ENCODE assay signal across 19 cellular contexts in genomic region chr11:9761441-9761945, GRCh38.
A peak's percentile ranks its signal among the peaks of the same experiment; 100 is the strongest.
DNase-seq lines count a peak whose midpoint lies in the region; ATAC-seq and TF ChIP-seq lines count a peak whose summit lies in the region.
"Had no signal": no experiment of that assay in that cellular context is flagged by ENCODE, and none has a peak within 500 bp of the region (broad histone marks: within the 10 kb centered on the region; RNA-seq: fewer than 3 reads in every experiment).

No MANE protein-coding gene starts in this region.

- H2AFZ ChIP-seq in mesenchymal stem cell (ENCODE audit: low read depth, low read length): no peak overlapping the region
- H2AFZ ChIP-seq in H9 (ENCODE audit: low read length): no peak overlapping the region
- H2AFZ ChIP-seq: PC-9 had no signal

- no peak overlapping the region for H3K27ac Mint-ChIP-seq in H9

- H3K4me3 ChIP-seq in Panc1 (ENCODE audit: low read depth in 2 of 2, low read length in 2 of 2) (no peak overlapping the region), astrocyte of the spinal cord (ENCODE audit: low read depth, low read length) (no peak overlapping the region), mesenchymal stem cell (ENCODE audit: insufficient read depth in 1 of 2, low read depth in 1 of 2, low read length in 2 of 2) (no peak overlapping the region), suprapubic skin (no peak overlapping the region)
- H3K4me3 ChIP-seq: HAP-1, PC-9 had no signal

- H3K4ac ChIP-seq in mesenchymal stem cell (ENCODE audit: low read depth in 1 of 2, low read length in 2 of 2) (peak overlapping the region; percentile 25 to 35), H9 (ENCODE audit: low read depth, low read length) (no peak overlapping the region)

- H4K5ac ChIP-seq in H9 (ENCODE audit: insufficient read length, low read depth, low read length): no peak overlapping the region

- H3K27me3 Mint-ChIP-seq in H9 (ENCODE audit: low read depth): no peaks in the 10 kb centered on the region
- H3K27me3 Mint-ChIP-seq: CD4-positive, CD25-positive, alpha-beta regulatory T cell had no signal

- no peak overlapping the region for H4K8ac ChIP-seq in mesenchymal stem cell (ENCODE audit: low read length)
- H4K8ac ChIP-seq in H9 (replicated peaks; ENCODE audit: insufficient read length, low read depth, low read length): no peak overlapping the region

- peak overlapping the region; percentile 90 for H2AK5ac ChIP-seq in mesenchymal stem cell (ENCODE audit: low read length, severe bottlenecking)
- no peak overlapping the region for H2AK5ac ChIP-seq in H9 (ENCODE audit: insufficient read length, low read length)

- H3K9ac ChIP-seq in mesenchymal stem cell (ENCODE audit: low read length) (no peak overlapping the region), H9 (ENCODE audit: extremely low read depth, insufficient read length, low read length) (no peak overlapping the region)

- in situ Hi-C loops in Panc1 (cut with HindIII; ENCODE audit: low pct_unique_long_range_greater_than_20kb, low sequenced_read_pairs) (no loop called here), astrocyte of the spinal cord (cut with HindIII; ENCODE audit: low sequenced_read_pairs) (no loop called here)

- H3K27me3 ChIP-seq in Panc1 (ENCODE audit: control insufficient read depth, insufficient read depth, low read length) (no peaks in the 10 kb centered on the region), mesenchymal stem cell (ENCODE audit: control insufficient read depth in 1 of 2, insufficient read depth in 1 of 2, low read length in 2 of 2) (no peaks in the 10 kb centered on the region), suprapubic skin (no peaks in the 10 kb centered on the region), H9 (ENCODE audit: insufficient read depth, low read length) (no peaks in the 10 kb centered on the region)

- POLR2A ChIA-PET in Panc1 (lab: Charles Lee): no interaction called here

- intact Hi-C loops in Panc1 (cut with micrococcal nuclease; ENCODE audit: unreplicated experiment): no loop called here

- peak overlapping the region; percentile 47 for H2BK5ac ChIP-seq in mesenchymal stem cell (ENCODE audit: low read depth, low read length, poor library complexity, severe bottlenecking)
- no peak overlapping the region for H2BK5ac ChIP-seq in H9 (ENCODE audit: insufficient read length, low read length)

- no peaks in the 10 kb centered on the region for H3K79me2 ChIP-seq in H9 (ENCODE audit: insufficient read depth, low read length)

- H2BK120ac ChIP-seq in mesenchymal stem cell (ENCODE audit: low read depth, low read length) (peak overlapping the region; percentile 21), H9 (ENCODE audit: low read depth, low read length, poor library complexity, severe bottlenecking) (no peak overlapping the region)

- no peaks in the 10 kb centered on the region; a peak in 1 of 5 replicates for H3K9me3 Mint-ChIP-seq in H9

- H3K36me3 ChIP-seq in Panc1 (ENCODE audit: control insufficient read depth, insufficient read depth, low read length): no peaks in the 10 kb centered on the region
- H3K36me3 ChIP-seq in mesenchymal stem cell (ENCODE audit: control insufficient read depth in 1 of 2, insufficient read depth in 2 of 2, low read depth in 1 of 2, low read length in 2 of 2): peaks cover 0 to 2% of the 10 kb centered on the region in 2 experiments
- no peaks in the 10 kb centered on the region for H3K36me3 ChIP-seq in suprapubic skin
- H3K36me3 ChIP-seq: HAP-1 had no signal

- H3K56ac ChIP-seq in H9 (ENCODE audit: insufficient read length, low read depth, low read length): no peak overlapping the region

- H4K91ac ChIP-seq in mesenchymal stem cell (ENCODE audit: low read length): peak overlapping the region; percentile 18
- no peak overlapping the region for H4K91ac ChIP-seq in H9 (ENCODE audit: insufficient read length, low read depth, low read length)

- WGBS in mesenchymal stem cell: 86% methylated on average over 6 of the region's 6 CpGs
- WGBS in suprapubic skin: 68% methylated on average over 6 of the region's 6 CpGs
- WGBS in H9 (ENCODE audit: extremely low coverage, insufficient read length, low lambda C conversion rate): no CpG with 5 or more reads among the region's 6 CpGs

- H3K14ac ChIP-seq in mesenchymal stem cell (ENCODE audit: low read length in 2 of 2) (no peak overlapping the region), H9 (ENCODE audit: insufficient read depth, low read length) (no peak overlapping the region)

- H3K36me3 Mint-ChIP-seq in H9 (ENCODE audit: insufficient read depth in 1 of 3, low read depth in 3 of 3): no peaks in the 10 kb centered on the region; a peak in 1 of 7 replicates
- H3K36me3 Mint-ChIP-seq: CD4-positive, CD25-positive, alpha-beta regulatory T cell had no signal

- H3K4me2 ChIP-seq in mesenchymal stem cell (ENCODE audit: low read length, poor library complexity, severe bottlenecking) (no peak overlapping the region), H9 (ENCODE audit: insufficient read depth, insufficient read length, low read length) (no peak overlapping the region)
- H3K4me2 ChIP-seq: PC-9 had no signal

- no peaks in the 10 kb centered on the region for H4K20me1 ChIP-seq in H9 (ENCODE audit: control insufficient read depth, insufficient read depth, insufficient read length)

- H3K79me1 ChIP-seq in mesenchymal stem cell (replicated peaks; ENCODE audit: low read length, poor library complexity, severe bottlenecking) (peaks cover 5% of the 10 kb centered on the region), H9 (ENCODE audit: insufficient read depth, low read depth, low read length, poor library complexity, severe bottlenecking) (no peaks in the 10 kb centered on the region)

- H3K4me1 Mint-ChIP-seq in H9: peaks cover 22 to 23% of the 10 kb centered on the region in 2 experiments

- CTCF ChIA-PET in Panc1 (lab: Charles Lee): no interaction called here

- H3K23ac ChIP-seq in mesenchymal stem cell (ENCODE audit: low read length in 2 of 2): no peak overlapping the region
- H3K23ac ChIP-seq in H9 (ENCODE audit: insufficient read length, low read depth, low read length): no peak overlapping the region

- H3T11ph ChIP-seq in H9 (ENCODE audit: low read length): no peak overlapping the region

- no peak for ATAC-seq in Panc1

- H3K4me1 ChIP-seq in Panc1 (ENCODE audit: control insufficient read depth, insufficient read depth, low read length) (peaks cover 59% of the 10 kb centered on the region), mesenchymal stem cell (ENCODE audit: control insufficient read depth, insufficient read depth, low read depth, low read length) (peaks cover 50% of the 10 kb centered on the region), suprapubic skin (peaks cover 64% of the 10 kb centered on the region), H9 (ENCODE audit: insufficient read depth, low read length) (peaks cover 3% of the 10 kb centered on the region)

- H3K18ac ChIP-seq in mesenchymal stem cell (ENCODE audit: low read depth in 1 of 2, low read length in 2 of 2) (peak overlapping the region in 1 of 2 experiments; percentile 92), H9 (ENCODE audit: insufficient read length, low read depth, low read length) (no peak overlapping the region)

- TF ChIP-seq EP300 in suprapubic skin (IDR thresholded peaks at IDR 0.05): no peak

- peaks cover 9% of the 10 kb centered on the region for H3K23me2 ChIP-seq in H9 (ENCODE audit: insufficient read length, low read depth, low read length, poor library complexity, severe bottlenecking)

- H3K9me3 ChIP-seq in Panc1 (ENCODE audit: control insufficient read depth, insufficient read depth, low read depth, low read length) (no peaks in the 10 kb centered on the region), mesenchymal stem cell (ENCODE audit: control insufficient read depth, low read length) (no peaks in the 10 kb centered on the region), suprapubic skin (no peaks in the 10 kb centered on the region), H9 (ENCODE audit: control insufficient read depth, low read depth, low read length) (no peaks in the 10 kb centered on the region)
- H3K9me3 ChIP-seq: HAP-1 had no signal

- H2BK20ac ChIP-seq in H9 (ENCODE audit: low read depth, low read length, poor library complexity, severe bottlenecking): no peak overlapping the region

- TF ChIP-seq POLR2A in suprapubic skin (IDR thresholded peaks at IDR 0.05): no peak

- DNase-seq in Panc1 (ENCODE audit: low read depth, low spot score): no peak
- DNase-seq in astrocyte of the spinal cord (ENCODE audit: low read depth, low spot score): peak; percentile 53
- no peak for DNase-seq in mesenchymal stem cell
- DNase-seq in suprapubic skin (ENCODE audit: low spot score in 2 of 2): no peak
- no peak for DNase-seq in HuH-7.5 (ENCODE audit: low spot score)
- DNase-seq in H9: no peak
- DNase-seq in T1000 (lab: John Stamatoyannopoulos, UW): no peak
- DNase-seq: ACHN; AML-193; Calu3; CD4-positive, CD25-positive, alpha-beta regulatory T cell; DMS53; KBM-7; NCI-H1436 treated with DMSO at 0.1 percent for 48 hours; NCI-H2029 treated with DMSO at 0.1 percent for 48 hours; NCI-H2171 treated with DMSO at 0.1 percent for 48 hours; NCI-H748 treated with DMSO at 0.1 percent for 48 hours; PC-9 had no signal

- TSS peak; percentile 33 for BruUV-seq in Panc1 (replicated peaks; lab: Mats Ljungman, UMichigan)

- peak overlapping the region in 1 of 2 experiments; percentile 100 for H2BK12ac ChIP-seq in mesenchymal stem cell (ENCODE audit: low read length in 2 of 2)
- H2BK12ac ChIP-seq in H9 (ENCODE audit: insufficient read length, low read depth, low read length): no peak overlapping the region

- H3K4me3 Mint-ChIP-seq in H9: no peak overlapping the region

- H2BK15ac ChIP-seq in mesenchymal stem cell (ENCODE audit: low read depth, poor library complexity, severe bottlenecking) (no peak overlapping the region), H9 (ENCODE audit: low read depth, low read length) (no peak overlapping the region)

- TF ChIP-seq CTCF in Panc1 (IDR thresholded peaks at IDR 0.05) (no peak), astrocyte of the spinal cord (IDR thresholded peaks at IDR 0.05; ENCODE audit: low read depth, low read length) (no peak), suprapubic skin (IDR thresholded peaks at IDR 0.05) (no peak), H9 (conservative IDR thresholded peaks at IDR 0.05) (no peak)

- H3K27ac ChIP-seq in Panc1 (ENCODE audit: low read length) (peak overlapping the region; percentile 100), mesenchymal stem cell (ENCODE audit: low read length, poor library complexity, severe bottlenecking) (peak overlapping the region; percentile 67), suprapubic skin (peak overlapping the region; percentile 4), H9 (ENCODE audit: insufficient read length, low read depth, low read length) (no peak overlapping the region)
- H3K27ac ChIP-seq: PC-9 had no signal
